10 cellular contexts compared by ENCODE assay signal in the genomic region with DNA sequence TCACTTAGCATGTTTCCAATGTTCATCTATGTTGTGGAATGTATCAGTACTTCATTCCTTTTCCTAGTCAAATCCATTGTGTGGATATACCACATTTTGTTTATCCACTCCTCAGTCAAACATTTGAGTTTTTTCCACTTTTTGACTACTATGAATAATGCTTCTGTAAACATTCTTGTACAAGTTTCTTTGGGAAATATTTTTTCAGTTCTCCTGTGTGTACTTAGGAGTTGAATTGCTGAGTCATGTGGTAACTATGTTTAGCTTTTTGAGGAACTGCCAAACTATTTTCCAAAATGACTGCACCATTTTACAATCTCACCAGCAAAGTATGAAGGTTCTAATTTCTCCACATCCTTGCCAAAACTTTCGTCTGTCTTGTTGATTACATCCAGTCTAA.
DNase-seq lines count a peak whose midpoint lies in the region; ATAC-seq, FAIRE-seq and TF ChIP-seq lines count a peak whose summit lies in the region.
"Had no signal": no experiment of that assay in that cellular context is flagged by ENCODE, and none has a peak within 500 bp of the region (broad histone marks: within the 10 kb centered on the region; RNA-seq: fewer than 3 reads in every experiment).

No MANE protein-coding gene starts in this region.

- TF ChIP-seq CTCF in Calu3 (IDR thresholded peaks at IDR 0.05; ENCODE audit: unreplicated experiment) (no peak), RWPE2 (IDR thresholded peaks at IDR 0.05; ENCODE audit: poor library complexity, severe bottlenecking) (no peak), fibroblast of mammary gland (conservative IDR thresholded peaks at IDR 0.05; ENCODE audit: control insufficient read depth, insufficient read depth, low read depth, low read length) (no peak), pancreas (IDR thresholded peaks at IDR 0.05) (no peak), GM20000 (IDR thresholded peaks at IDR 0.05; ENCODE audit: extremely low read depth, missing control alignments) (no peak)

- FAIRE-seq in pancreas (lab: Jason Lieb, UNC) = peak; percentile 98

- WGBS in pancreas, 2 donors = 0 to 2% methylated on average over 1 of the region's 1 CpG

- DNase-seq in Calu3 (no peak), RWPE2 (ENCODE audit: low spot score) (no peak), fibroblast of mammary gland (ENCODE audit: low read depth) (peak; percentile 97), pancreas (no peak), GM20000 (ENCODE audit: low spot score) (no peak), Ammon's horn (ENCODE audit: low spot score) (no peak), occipital lobe (lab: John Stamatoyannopoulos, UW) (no peak)
- no peak for DNase-seq in activated CD4-positive, CD25-positive, alpha-beta regulatory T cell (lab: John Stamatoyannopoulos, UW)
- DNase-seq: stimulated activated CD4-positive, alpha-beta T cell treated with anti-CD3 and anti-CD28 coated beads, Interleukin-2, amount 100 ng/mL, for 24 hours had no signal

- peak overlapping the region; percentile 53 for H3K27ac Mint-ChIP-seq in Calu3 (ENCODE audit: unreplicated experiment)

- H3K4me1 ChIP-seq in RWPE2 (ENCODE audit: insufficient read depth, poor library complexity, severe bottlenecking) (peaks cover 26% of the 10 kb centered on the region), pancreas (peaks cover 0 to 15% (median 6%) of the 10 kb centered on the region in 3 donors)

- H3K27me3 ChIP-seq in RWPE2 (ENCODE audit: insufficient read depth, poor library complexity, severe bottlenecking) = no peaks in the 10 kb centered on the region
- H3K27me3 ChIP-seq in pancreas = no peaks in the 10 kb centered on the region

- H3K36me3 ChIP-seq in RWPE2 (ENCODE audit: low read depth) (no peaks in the 10 kb centered on the region), pancreas (no peaks in the 10 kb centered on the region)

- no peaks in the 10 kb centered on the region for H3K9me3 Mint-ChIP-seq in Calu3 (ENCODE audit: low read depth, unreplicated experiment)
- H3K9me3 Mint-ChIP-seq: central memory CD8-positive, alpha-beta T cell had no signal

- ATAC-seq in RWPE2 (ENCODE audit: low read depth) (peak; percentile 89), pancreas (peak; percentile 93 to 97 (median 96))

- BruUV-seq in Calu3 (replicated peaks; lab: Mats Ljungman, UMichigan) = no TSS peak

- peak overlapping the region; percentile 66 for H3K27ac ChIP-seq in RWPE2 (ENCODE audit: poor library complexity, severe bottlenecking)
- peak overlapping the region in 2 of 4 donors; percentile 2 to 22 for H3K27ac ChIP-seq in pancreas

- peaks cover 19% of the 10 kb centered on the region for H3K4me1 Mint-ChIP-seq in Calu3 (ENCODE audit: low read depth, unreplicated experiment)
- H3K4me1 Mint-ChIP-seq: central memory CD8-positive, alpha-beta T cell had no signal

- H3K9me3 ChIP-seq in RWPE2 (ENCODE audit: severe bottlenecking) (no peaks in the 10 kb centered on the region), pancreas (no peaks in the 10 kb centered on the region)

- CTCF ChIA-PET in Calu3 (lab: Charles Lee) = no interaction called here

- H3K27me3 Mint-ChIP-seq in Calu3 (ENCODE audit: unreplicated experiment) = no peaks in the 10 kb centered on the region

- intact Hi-C loops in Calu3 (cut with micrococcal nuclease; ENCODE audit: unreplicated experiment) (no loop called here), pancreas (cut with DNase I) (no loop called here)

- H3K4me3 ChIP-seq in RWPE2 (ENCODE audit: severe bottlenecking) (no peak overlapping the region), fibroblast of mammary gland (ENCODE audit: control insufficient read depth, low read depth, low read length) (no peak overlapping the region), pancreas (no peak overlapping the region)

- H3K36me3 Mint-ChIP-seq in Calu3 (ENCODE audit: insufficient read depth, unreplicated experiment) = no peaks in the 10 kb centered on the region

- H3K4me3 Mint-ChIP-seq in Calu3 (ENCODE audit: low read depth, unreplicated experiment) = no peak overlapping the region
- H3K4me3 Mint-ChIP-seq: central memory CD8-positive, alpha-beta T cell had no signal
